In genomic region chr11:128942272-128942612, GRCh38 we compare ENCODE assay signal across 20 cellular contexts. TPM values are rescaled to one million over a fixed set of nuclear protein-coding genes. Genes with fewer than 3 reads are reported as not detected.
"Had no signal": no experiment of that assay in that cellular context is flagged by ENCODE, and none has a peak within 500 bp of the region (broad histone marks: within the 10 kb centered on the region; RNA-seq: fewer than 3 reads in every experiment).

No MANE protein-coding gene starts in this region.

- H3K27me3 ChIP-seq: cardiac muscle cell, neural progenitor cell had no signal

- H3K4me3 ChIP-seq: cardiac muscle cell, neural progenitor cell, spleen had no signal

- H3K4me3 Mint-ChIP-seq: activated CD4-positive, alpha-beta memory T cell treated with anti-CD3 and anti-CD28 coated beads, Interleukin-2, amount 10 ng/mL, durations not matched to agents 7 days and 5 days; activated naive CD4-positive, alpha-beta T cell treated with anti-CD3 and anti-CD28 coated beads, Interleukin-2, amount 10 ng/mL, durations not matched to agents 7 days and 5 days; naive thymus-derived CD8-positive, alpha-beta T cell; neural progenitor cell; T-helper 17 cell had no signal

- H3K36me3 Mint-ChIP-seq: activated naive CD4-positive, alpha-beta T cell treated with anti-CD3 and anti-CD28 coated beads, Interleukin-2, amount 10 ng/mL, durations not matched to agents 7 days and 5 days; naive thymus-derived CD8-positive, alpha-beta T cell; neural progenitor cell had no signal

- H3K9ac ChIP-seq: neural progenitor cell had no signal

- H3K27ac Mint-ChIP-seq: activated CD4-positive, alpha-beta memory T cell treated with anti-CD3 and anti-CD28 coated beads, Interleukin-2, amount 10 ng/mL, durations not matched to agents 7 days and 5 days; activated naive CD4-positive, alpha-beta T cell treated with anti-CD3 and anti-CD28 coated beads, Interleukin-2, amount 10 ng/mL, durations not matched to agents 7 days and 5 days; neural progenitor cell; progenitor cell of endocrine pancreas; T-helper 17 cell had no signal

- FAIRE-seq: frontal cortex, islet of Langerhans had no signal

- H3K4me1 Mint-ChIP-seq: activated CD4-positive, alpha-beta memory T cell treated with anti-CD3 and anti-CD28 coated beads, Interleukin-2, amount 10 ng/mL, durations not matched to agents 7 days and 5 days; activated naive CD4-positive, alpha-beta T cell treated with anti-CD3 and anti-CD28 coated beads, Interleukin-2, amount 10 ng/mL, durations not matched to agents 7 days and 5 days; naive thymus-derived CD8-positive, alpha-beta T cell had no signal

- H3K9me3 ChIP-seq: spleen had no signal

- H3K27ac ChIP-seq: cardiac muscle cell, neural progenitor cell, spleen had no signal

- DNase-seq: activated CD4-positive, alpha-beta memory T cell treated with anti-CD3 and anti-CD28 coated beads, Interleukin-2, amount 10 ng/mL, durations not matched to agents 7 days and 5 days; activated CD4-positive, alpha-beta T cell treated with anti-CD3 and anti-CD28 coated beads for 48 hours; activated CD4-positive, CD25-positive, alpha-beta regulatory T cell; activated effector memory CD4-positive, alpha-beta T cell treated with anti-CD3 and anti-CD28 coated beads, Interleukin-2, amount 50 U/mL, for 16 hours; activated naive CD4-positive, alpha-beta T cell treated with anti-CD3 and anti-CD28 coated beads, Interleukin-2, amount 10 ng/mL, durations not matched to agents 7 days and 5 days; cortex of kidney; head of caudate nucleus; hypothalamus; left cardiac atrium; naive thymus-derived CD8-positive, alpha-beta T cell; spleen; stimulated activated CD4-positive, alpha-beta T cell treated with anti-CD3 and anti-CD28 coated beads, Interleukin-4, amount 100 ng/mL, for 1 hour; stimulated activated naive CD4-positive, alpha-beta T cell treated with Interleukin-2 at 50 U/mL for 16 hours; T-helper 17 cell had no signal

- H3K36me3 ChIP-seq: cardiac muscle cell, neural progenitor cell, spleen had no signal

- H3K4me2 ChIP-seq: neural progenitor cell had no signal

- H3K9me3 Mint-ChIP-seq: activated CD4-positive, alpha-beta memory T cell treated with anti-CD3 and anti-CD28 coated beads, Interleukin-2, amount 10 ng/mL, durations not matched to agents 7 days and 5 days; activated naive CD4-positive, alpha-beta T cell treated with anti-CD3 and anti-CD28 coated beads, Interleukin-2, amount 10 ng/mL, durations not matched to agents 7 days and 5 days; naive thymus-derived CD8-positive, alpha-beta T cell; neural progenitor cell had no signal

- ATAC-seq: left cardiac atrium; naive thymus-derived CD8-positive, alpha-beta T cell; T-helper 17 cell had no signal

- H2AFZ ChIP-seq: neural progenitor cell had no signal

RNA-seq across cellular contexts. Expression of gene TP53AIP1, which starts 0.4 kb away (rescaled TPM):
- total RNA-seq: activated CD4-positive, alpha-beta memory T cell treated with anti-CD3 and anti-CD28 coated beads, Interleukin-2, amount 10 ng/mL, durations not matched to agents 7 days and 5 days; cardiac muscle cell; epithelial cell of proximal tubule; left cardiac atrium; naive thymus-derived CD8-positive, alpha-beta T cell; T-helper 17 cell had no signal
- polyA plus RNA-seq: naive thymus-derived CD8-positive, alpha-beta T cell had no signal

RNA-seq across cellular contexts. Expression of gene KCNJ5, which starts 51.1 kb away (rescaled TPM):
- total RNA-seq: activated CD4-positive, alpha-beta memory T cell treated with anti-CD3 and anti-CD28 coated beads, Interleukin-2, amount 10 ng/mL, durations not matched to agents 7 days and 5 days; naive thymus-derived CD8-positive, alpha-beta T cell; T-helper 17 cell had no signal
- polyA plus RNA-seq: naive thymus-derived CD8-positive, alpha-beta T cell had no signal
